Comparison of ENCODE assay signal across 29 cellular contexts in the genomic region with DNA sequence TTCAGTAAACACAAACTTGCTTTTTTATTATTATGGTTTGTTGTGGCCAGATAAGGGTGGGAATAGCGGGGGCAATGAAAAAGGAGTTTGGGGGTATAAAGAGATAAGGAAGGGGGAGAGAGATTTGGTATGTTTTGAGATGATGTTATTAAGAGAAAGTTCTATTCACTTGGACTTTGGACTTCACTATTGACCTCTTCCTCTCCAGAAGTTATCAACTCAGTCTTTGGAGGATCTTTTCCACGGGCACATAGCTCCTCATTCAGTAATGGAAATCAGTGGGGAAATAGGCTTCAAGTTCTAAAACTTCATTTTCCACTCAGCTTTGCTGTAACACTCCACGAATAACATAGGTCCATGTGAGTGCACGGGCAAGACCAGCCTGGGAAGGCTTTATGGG.
"Had no signal": no experiment of that assay in that cellular context is flagged by ENCODE, and none has a peak within 500 bp of the region (broad histone marks: within the 10 kb centered on the region; RNA-seq: fewer than 3 reads in every experiment).

No MANE protein-coding gene starts in this region.

- FAIRE-seq: endometrium, endothelial cell of umbilical vein, frontal cortex had no signal

- H3K27ac Mint-ChIP-seq: activated CD4-positive, alpha-beta memory T cell treated with anti-CD3 and anti-CD28 coated beads, Interleukin-2, amount 10 ng/mL, durations not matched to agents 7 days and 5 days; activated CD4-positive, alpha-beta T cell treated with anti-CD3 and anti-CD28 coated beads, Interleukin-2, amount 10 ng/mL, durations not matched to agents 7 days and 5 days; activated naive CD8-positive, alpha-beta T cell treated with anti-CD3 and anti-CD28 coated beads, Interleukin-2, amount 10 ng/mL, durations not matched to agents 7 days and 5 days; activated T-cell treated with anti-CD3 and anti-CD28 coated beads, Interleukin-2, amount 50 U/mL, for 24 hours; activated T-cell treated with anti-CD3 and anti-CD28 coated beads, Interleukin-2, amount 50 U/mL, for 72 hours; brain; WTC11 had no signal

- ATAC-seq: activated naive CD4-positive, alpha-beta T cell treated with anti-CD3 and anti-CD28 coated beads, Interleukin-2, amount 50 U/mL, for 72 hours; activated T-cell treated with anti-CD3 and anti-CD28 coated beads, Interleukin-2, amount 50 U/mL, for 72 hours; WTC11 had no signal

- H3K27ac ChIP-seq: ascending aorta, breast epithelium, cardiac muscle cell, colonic mucosa, epithelial cell of prostate, esophagus squamous epithelium had no signal

- DNase-seq: activated CD4-positive, alpha-beta memory T cell treated with anti-CD3 and anti-CD28 coated beads, Interleukin-2, amount 10 ng/mL, durations not matched to agents 7 days and 5 days; activated CD4-positive, alpha-beta T cell treated with anti-CD3 and anti-CD28 coated beads for 1 hour; activated CD4-positive, alpha-beta T cell treated with anti-CD3 and anti-CD28 coated beads for 4 hours; activated CD4-positive, alpha-beta T cell treated with anti-CD3 and anti-CD28 coated beads, Interleukin-2, amount 10 ng/mL, durations not matched to agents 7 days and 5 days; activated CD4-positive, alpha-beta T cell treated with anti-CD3 and anti-CD28 coated beads, Interleukin-2, amount 50 U/mL, for 4 hours; activated CD8-positive, alpha-beta memory T cell treated with anti-CD3 and anti-CD28 coated beads, Interleukin-2, amount 50 U/mL, for 48 hours; activated gamma-delta T cell; activated naive CD4-positive, alpha-beta T cell; activated naive CD4-positive, alpha-beta T cell treated with anti-CD3 and anti-CD28 coated beads, Interleukin-2, amount 10 ng/mL, durations not matched to agents 7 days and 5 days; activated naive CD8-positive, alpha-beta T cell treated with anti-CD3 and anti-CD28 coated beads, Interleukin-2, amount 10 ng/mL, durations not matched to agents 7 days and 5 days; activated T-cell treated with anti-CD3 and anti-CD28 coated beads for 4 hours; activated T-cell treated with anti-CD3 and anti-CD28 coated beads, Interleukin-2, amount 50 U/mL, for 24 hours; activated T-cell treated with anti-CD3 and anti-CD28 coated beads, Interleukin-2, amount 50 U/mL, for 72 hours; central memory CD4-positive, alpha-beta T cell; cerebellar nuclear complex; colonic mucosa; effector CD8-positive, alpha-beta T cell; esophagus squamous epithelium; T-helper 2 cell had no signal

- H3K27me3 ChIP-seq: ascending aorta, breast epithelium, cardiac muscle cell, colonic mucosa, esophagus squamous epithelium had no signal

- H3K4me1 Mint-ChIP-seq: activated CD4-positive, alpha-beta memory T cell treated with anti-CD3 and anti-CD28 coated beads, Interleukin-2, amount 10 ng/mL, durations not matched to agents 7 days and 5 days; activated CD4-positive, alpha-beta T cell treated with anti-CD3 and anti-CD28 coated beads, Interleukin-2, amount 10 ng/mL, durations not matched to agents 7 days and 5 days; activated naive CD4-positive, alpha-beta T cell treated with anti-CD3 and anti-CD28 coated beads, Interleukin-2, amount 10 ng/mL, durations not matched to agents 7 days and 5 days; activated naive CD8-positive, alpha-beta T cell treated with anti-CD3 and anti-CD28 coated beads, Interleukin-2, amount 10 ng/mL, durations not matched to agents 7 days and 5 days; brain; WTC11 had no signal

- H3K9me3 Mint-ChIP-seq: activated CD4-positive, alpha-beta memory T cell treated with anti-CD3 and anti-CD28 coated beads, Interleukin-2, amount 10 ng/mL, durations not matched to agents 7 days and 5 days; activated CD4-positive, alpha-beta T cell treated with anti-CD3 and anti-CD28 coated beads, Interleukin-2, amount 10 ng/mL, durations not matched to agents 7 days and 5 days; activated naive CD4-positive, alpha-beta T cell treated with anti-CD3 and anti-CD28 coated beads, Interleukin-2, amount 10 ng/mL, durations not matched to agents 7 days and 5 days; activated naive CD4-positive, alpha-beta T cell treated with anti-CD3 and anti-CD28 coated beads, Interleukin-2, amount 50 U/mL, for 72 hours; activated naive CD8-positive, alpha-beta T cell treated with anti-CD3 and anti-CD28 coated beads, Interleukin-2, amount 10 ng/mL, durations not matched to agents 7 days and 5 days; activated T-cell treated with anti-CD3 and anti-CD28 coated beads, Interleukin-2, amount 50 U/mL, for 24 hours; activated T-cell treated with anti-CD3 and anti-CD28 coated beads, Interleukin-2, amount 50 U/mL, for 72 hours; brain; WTC11 had no signal

- H3K27me3 Mint-ChIP-seq: activated CD4-positive, alpha-beta memory T cell treated with anti-CD3 and anti-CD28 coated beads, Interleukin-2, amount 10 ng/mL, durations not matched to agents 7 days and 5 days; activated CD4-positive, alpha-beta T cell treated with anti-CD3 and anti-CD28 coated beads, Interleukin-2, amount 10 ng/mL, durations not matched to agents 7 days and 5 days; activated naive CD4-positive, alpha-beta T cell treated with anti-CD3 and anti-CD28 coated beads, Interleukin-2, amount 10 ng/mL, durations not matched to agents 7 days and 5 days; activated naive CD8-positive, alpha-beta T cell treated with anti-CD3 and anti-CD28 coated beads, Interleukin-2, amount 10 ng/mL, durations not matched to agents 7 days and 5 days; activated T-cell treated with anti-CD3 and anti-CD28 coated beads, Interleukin-2, amount 50 U/mL, for 24 hours; brain had no signal

- H3K4me3 ChIP-seq: ascending aorta, breast epithelium, cardiac muscle cell, colonic mucosa, esophagus squamous epithelium had no signal

- H3K9me3 ChIP-seq: ascending aorta, breast epithelium, colonic mucosa, esophagus squamous epithelium had no signal

- H3K4me3 Mint-ChIP-seq: activated CD4-positive, alpha-beta memory T cell treated with anti-CD3 and anti-CD28 coated beads, Interleukin-2, amount 10 ng/mL, durations not matched to agents 7 days and 5 days; activated CD4-positive, alpha-beta T cell treated with anti-CD3 and anti-CD28 coated beads, Interleukin-2, amount 10 ng/mL, durations not matched to agents 7 days and 5 days; activated naive CD4-positive, alpha-beta T cell treated with anti-CD3 and anti-CD28 coated beads, Interleukin-2, amount 10 ng/mL, durations not matched to agents 7 days and 5 days; activated naive CD8-positive, alpha-beta T cell treated with anti-CD3 and anti-CD28 coated beads, Interleukin-2, amount 10 ng/mL, durations not matched to agents 7 days and 5 days; activated T-cell treated with anti-CD3 and anti-CD28 coated beads, Interleukin-2, amount 50 U/mL, for 24 hours; activated T-cell treated with anti-CD3 and anti-CD28 coated beads, Interleukin-2, amount 50 U/mL, for 72 hours; brain; WTC11 had no signal

- H3K4me1 ChIP-seq: ascending aorta, breast epithelium, colonic mucosa had no signal
